8 cellular contexts compared by ENCODE assay signal in the genomic region with DNA sequence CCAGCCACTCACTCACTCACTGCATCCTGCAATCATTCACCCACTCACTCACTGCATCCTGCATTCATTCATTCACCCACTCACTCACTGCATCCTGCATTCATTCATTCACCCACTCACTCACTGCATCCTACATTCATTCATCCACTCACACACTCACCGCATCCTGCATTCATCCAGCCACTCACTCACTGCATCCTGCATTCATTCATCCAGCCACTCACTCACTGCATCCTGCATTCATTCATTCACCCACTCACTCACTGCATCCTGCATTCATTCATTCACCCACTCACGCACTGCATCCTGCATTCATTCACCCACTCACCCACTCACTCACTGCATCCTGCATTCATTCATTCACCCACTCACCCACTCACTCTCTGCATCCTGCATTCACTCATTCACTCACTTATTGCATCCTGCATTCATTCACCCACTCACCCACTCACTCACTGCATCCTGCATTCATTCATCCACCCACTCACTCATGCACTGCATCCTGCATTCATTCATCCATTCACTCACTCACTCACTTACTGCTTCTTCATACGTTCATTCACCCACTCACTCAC. TPM values are rescaled to one million over a fixed set of nuclear protein-coding genes. Genes with fewer than 3 reads are reported as not detected.
DNase-seq lines count a peak whose midpoint lies in the region; TF ChIP-seq lines count a peak whose summit lies in the region.
"Not testable (repeated sequence)": the region's sequence is repeated elsewhere in the genome, so short reads cannot be mapped to it uniquely, and the experiment has no call there.

No MANE protein-coding gene starts in this region.

- H3K23ac ChIP-seq in neuronal stem cell (ENCODE audit: low read depth, low read length, poor library complexity), result peak overlapping the region; percentile 8

- H4K20me1 ChIP-seq in KMS-11 (ENCODE audit: insufficient read depth); SU-DHL-6 (ENCODE audit: low read depth, low read length); fibroblast of lung (ENCODE audit: control insufficient read depth, extremely low read depth, insufficient read depth, low read length): not testable (repeated sequence)

- DNase-seq in fibroblast of lung (ENCODE audit: low read depth in 2 of 2); kidney epithelial cell (ENCODE audit: low read depth); neuronal stem cell (ENCODE audit: low spot score): not testable (repeated sequence)

- H3K9me3 ChIP-seq in SU-DHL-6 (ENCODE audit: insufficient read depth, low read length); fibroblast of lung (ENCODE audit: control insufficient read depth, insufficient read depth, low read depth, low read length); neuronal stem cell (replicated peaks in 1 of 2; ENCODE audit: control insufficient read depth in 2 of 2, insufficient read depth in 1 of 2, low read depth in 1 of 2, low read length in 2 of 2); subcutaneous abdominal adipose tissue (ENCODE audit: control insufficient read depth in 5 of 5, low read length in 5 of 5): not testable (repeated sequence)

- not testable (repeated sequence) for H3K4me1 ChIP-seq in ACC112 (ENCODE audit: control insufficient read depth, insufficient read depth, low read length, unreplicated experiment); KMS-11 (ENCODE audit: low read depth, poor library complexity, severe bottlenecking); fibroblast of lung (ENCODE audit: control insufficient read depth, extremely low read depth, insufficient read depth, low read length); neuronal stem cell (ENCODE audit: control insufficient read depth in 2 of 2, insufficient read depth in 1 of 2, low read depth in 1 of 2, low read length in 2 of 2)
- H3K4me1 ChIP-seq in subcutaneous abdominal adipose tissue (ENCODE audit: control insufficient read depth in 5 of 5, insufficient read depth in 5 of 5, low read length in 5 of 5), result peaks cover 1 to 38% (median 30%) of the 10 kb centered on the region in 5 donors

- H2BK12ac ChIP-seq in neuronal stem cell (ENCODE audit: low read length), result not testable (repeated sequence)

- not testable (repeated sequence) for H3K14ac ChIP-seq in neuronal stem cell (ENCODE audit: low read length)

- not testable (repeated sequence) for H2BK15ac ChIP-seq in neuronal stem cell (ENCODE audit: low read length)

- not testable (repeated sequence) for TF ChIP-seq CTCF in GM12875 (IDR thresholded peaks at IDR 0.05; ENCODE audit: borderline replicate concordance, insufficient read depth, low read depth, low read length); KMS-11 (conservative IDR thresholded peaks at IDR 0.05; ENCODE audit: low read depth, low read length); SU-DHL-6 (IDR thresholded peaks at IDR 0.05; ENCODE audit: insufficient read depth, low read length, poor library complexity, severe bottlenecking); fibroblast of lung (conservative IDR thresholded peaks at IDR 0.05 in 1 of 2, IDR thresholded peaks at IDR 0.05 in 1 of 2; ENCODE audit: low read depth in 1 of 2, low read length in 2 of 2); kidney epithelial cell (IDR thresholded peaks at IDR 0.05; ENCODE audit: insufficient read depth, low read length, poor library complexity, severe bottlenecking)

- not testable (repeated sequence) for H3K79me1 ChIP-seq in neuronal stem cell (ENCODE audit: low read depth, low read length)

- not testable (repeated sequence) for H3K27ac ChIP-seq in ACC112 (ENCODE audit: low read depth, low read length); KMS-11; fibroblast of lung (ENCODE audit: insufficient read depth, low read length); neuronal stem cell (replicated peaks; ENCODE audit: low read length); subcutaneous abdominal adipose tissue (ENCODE audit: low read depth, low read length)
- 0 out of 2 replicates have a peak overlapping the region, but pooled peaks have one; percentile 0 for H3K27ac ChIP-seq in SU-DHL-6 (ENCODE audit: low read depth, low read length)

- H3K18ac ChIP-seq in neuronal stem cell (ENCODE audit: low read length), result not testable (repeated sequence)

- H2AFZ ChIP-seq in ACC112 (ENCODE audit: low read length, unreplicated experiment) (peak overlapping the region; percentile 22), KMS-11 (ENCODE audit: low read depth) (peak overlapping the region; percentile 85), fibroblast of lung (ENCODE audit: low read length) (peak overlapping the region; percentile 95)
- H2AFZ ChIP-seq in SU-DHL-6 (ENCODE audit: low read depth, low read length, severe bottlenecking); neuronal stem cell (ENCODE audit: low read length): not testable (repeated sequence)

- H3K4ac ChIP-seq in neuronal stem cell (ENCODE audit: low read length), result not testable (repeated sequence)

- not testable (repeated sequence) for H2BK5ac ChIP-seq in neuronal stem cell (ENCODE audit: low read length)

- not testable (repeated sequence) for H2AK5ac ChIP-seq in neuronal stem cell (ENCODE audit: low read depth, low read length)

- H3K4me3 ChIP-seq in ACC112 (ENCODE audit: low read depth, low read length) (peak overlapping the region; percentile 90), GM12875 (ENCODE audit: low read depth, low read length) (peak overlapping the region; percentile 53), fibroblast of lung (replicated peaks in 1 of 4; ENCODE audit: control extremely low read depth in 1 of 4, insufficient read depth in 1 of 4, low read depth in 3 of 4, low read length in 4 of 4) (peak overlapping the region in 2 of 4 experiments; percentile 48 to 59), kidney epithelial cell (ENCODE audit: low read depth, low read length) (peak overlapping the region; percentile 45), neuronal stem cell (ENCODE audit: low read length in 2 of 2) (peak overlapping the region in 1 of 2 donors; percentile 92), subcutaneous abdominal adipose tissue (ENCODE audit: low read depth in 1 of 5, low read length in 5 of 5) (peak overlapping the region; percentile 54 to 87 (median 75))
- H3K4me3 ChIP-seq in KMS-11 (IDR thresholded peaks at IDR 0.05; ENCODE audit: insufficient read depth, low read depth, low read length); SU-DHL-6 (ENCODE audit: insufficient read depth, low read length, poor library complexity, severe bottlenecking): not testable (repeated sequence)

- H3K27me3 ChIP-seq in ACC112 (ENCODE audit: insufficient read depth, low read length); KMS-11 (ENCODE audit: insufficient read depth, low read depth); SU-DHL-6 (ENCODE audit: low read length); fibroblast of lung (ENCODE audit: control insufficient read depth, insufficient read depth, low read length); kidney epithelial cell (ENCODE audit: control insufficient read depth, insufficient read depth, low read length); neuronal stem cell (ENCODE audit: control insufficient read depth in 3 of 3, insufficient read depth in 3 of 3, low read depth in 1 of 3, low read length in 3 of 3); subcutaneous abdominal adipose tissue (ENCODE audit: control insufficient read depth in 5 of 5, insufficient read depth in 4 of 5, low read length in 5 of 5): not testable (repeated sequence)

- H3K9me2 ChIP-seq in SU-DHL-6 (replicated peaks; ENCODE audit: insufficient read depth, low read length), result not testable (repeated sequence)

- H4K8ac ChIP-seq in neuronal stem cell (ENCODE audit: low read depth, low read length), result not testable (repeated sequence)

- not testable (repeated sequence) for H3K9ac ChIP-seq in KMS-11; SU-DHL-6 (ENCODE audit: low read length); fibroblast of lung (ENCODE audit: insufficient read depth, low read length); neuronal stem cell (ENCODE audit: low read depth, low read length, poor library complexity); subcutaneous abdominal adipose tissue (ENCODE audit: low read length in 5 of 5)

- WGBS in neuronal stem cell (ENCODE audit: extremely low coverage in 2 of 2, insufficient read length in 2 of 2, insufficient replicate concordance in 1 of 2), 2 donors, result 100% methylated on average over 1 of the region's 3 CpGs; no CpG with 5 or more reads in 1 of the 2 donors

- H3K4me2 ChIP-seq in KMS-11 (peak overlapping the region; percentile 76), SU-DHL-6 (ENCODE audit: low read depth, low read length, poor library complexity, severe bottlenecking) (peak overlapping the region; percentile 26), neuronal stem cell (ENCODE audit: insufficient read depth, low read length, poor library complexity, severe bottlenecking) (peak overlapping the region; percentile 75)
- not testable (repeated sequence) for H3K4me2 ChIP-seq in fibroblast of lung (ENCODE audit: extremely low read depth, insufficient read depth, low read length)

- not testable (repeated sequence) for H3K36me3 ChIP-seq in ACC112 (ENCODE audit: insufficient read depth, low read length); KMS-11 (ENCODE audit: insufficient read depth); SU-DHL-6 (ENCODE audit: low read length); fibroblast of lung (ENCODE audit: control insufficient read depth, insufficient read depth, low read length); kidney epithelial cell (ENCODE audit: control insufficient read depth, insufficient read depth, low read length); neuronal stem cell (replicated peaks in 1 of 2; ENCODE audit: control insufficient read depth in 2 of 2, insufficient read depth in 2 of 2, low read length in 2 of 2); subcutaneous abdominal adipose tissue (ENCODE audit: control insufficient read depth in 5 of 5, insufficient read depth in 5 of 5, low read length in 5 of 5)

- H4K91ac ChIP-seq in neuronal stem cell (ENCODE audit: low read depth, low read length, poor library complexity), result not testable (repeated sequence)

- peaks cover 23% of the 10 kb centered on the region for H3K79me2 ChIP-seq in ACC112 (ENCODE audit: control insufficient read depth, insufficient read depth, low read length, unreplicated experiment)
- peaks cover 18% of the 10 kb centered on the region; the same call in 1 of the 2 replicates for H3K79me2 ChIP-seq in KMS-11 (ENCODE audit: insufficient read depth, low read depth)
- peaks cover 38% of the 10 kb centered on the region for H3K79me2 ChIP-seq in SU-DHL-6 (ENCODE audit: insufficient read depth, low read length)
- peaks cover 18% of the 10 kb centered on the region for H3K79me2 ChIP-seq in fibroblast of lung (ENCODE audit: control insufficient read depth, insufficient read depth, low read length)

- not testable (repeated sequence) for H2BK120ac ChIP-seq in neuronal stem cell (ENCODE audit: low read depth, low read length)

- H3F3A ChIP-seq in SU-DHL-6 (ENCODE audit: insufficient read depth), result peaks cover 31% of the 10 kb centered on the region

RNA-seq across cellular contexts. Expression of a gene that starts 0.8 kb away (rescaled TPM):
- total RNA-seq in fibroblast of lung (11.0 and 13.2 TPM in 2 replicates), kidney epithelial cell (43.8 and 47.7 TPM in 2 replicates)
- 27.4 and 48.0 TPM in 2 replicates for polyA plus RNA-seq in fibroblast of lung
- 45.7 and 94.9 TPM in 2 replicates for polyA plus RNA-seq in fibroblast of lung (2012)
- 131 and 279 TPM in 2 replicates for polyA minus RNA-seq in fibroblast of lung (ENCODE audit: low replicate concordance)
- 10.4 TPM for polyA plus RNA-seq in neuronal stem cell (2013, experiment 1 of 2)
- polyA plus RNA-seq in neuronal stem cell (2013, experiment 2 of 2), result 12.5 TPM

RNA-seq across cellular contexts. Expression of a gene that starts 39.6 kb away (rescaled TPM):
- total RNA-seq in fibroblast of lung, result 133 and 139 TPM in 2 replicates
- polyA plus RNA-seq in fibroblast of lung, result 92.8 and 125 TPM in 2 replicates
- polyA plus RNA-seq in fibroblast of lung (2012), result 146 and 193 TPM in 2 replicates
- 108 and 127 TPM in 2 replicates for polyA minus RNA-seq in fibroblast of lung (ENCODE audit: low replicate concordance)
- total RNA-seq in kidney epithelial cell, result 149 and 153 TPM in 2 replicates
- polyA plus RNA-seq in neuronal stem cell (2013, experiment 1 of 2), result 81.1 TPM
- 83.2 TPM for polyA plus RNA-seq in neuronal stem cell (2013, experiment 2 of 2)
